ENCODE assay signal across 28 cellular contexts in the genomic region with DNA sequence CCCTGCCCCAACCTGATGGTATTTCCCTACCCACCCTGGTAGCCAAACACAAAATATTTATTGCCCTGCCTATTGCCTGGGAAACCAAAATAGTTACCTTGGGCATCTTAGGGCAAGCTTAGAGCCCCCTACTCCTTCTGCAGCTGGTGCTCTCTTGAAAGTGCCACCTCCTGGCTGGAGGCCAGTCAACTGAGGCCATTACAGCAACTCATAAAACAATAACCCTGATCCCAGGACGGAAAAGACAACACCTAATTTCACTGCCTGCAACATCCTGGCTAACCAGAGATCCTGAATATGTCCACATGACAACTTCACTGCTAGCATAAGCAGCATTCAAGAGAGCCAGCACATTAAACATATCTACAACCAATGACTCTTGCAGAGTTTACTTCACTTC.
"Had no signal": no experiment of that assay in that cellular context is flagged by ENCODE, and none has a peak within 500 bp of the region (broad histone marks: within the 10 kb centered on the region; RNA-seq: fewer than 3 reads in every experiment).

No MANE protein-coding gene starts in this region.

- H3K27me3 Mint-ChIP-seq: naive thymus-derived CD4-positive, alpha-beta T cell; natural killer cell treated with Interleukin-12 subunit alpha and Interleukin-12 subunit beta and Interleukin-15 and Interleukin-18, amount 100 ng/mL, for 72 hours; stimulated activated naive B cell treated with anti-CD40 and anti-IgM and Interleukin-4, amounts not matched to agents 10 μg/mL and 1 μg/mL and 100 μg/mL, for 72 hours; stimulated activated naive CD8-positive, alpha-beta T cell treated with anti-CD3 and anti-CD28 coated beads, Interleukin-15, Interleukin-2, amounts not matched to agents 100 ng/mL and 50 ng/mL, for 24 hours; type B pancreatic cell had no signal

- H3K4me1 ChIP-seq: left ventricle myocardium inferior, prostate gland, suprapubic skin, tibial artery, uterus had no signal

- H3K27me3 ChIP-seq: pancreas, suprapubic skin, tibial artery, uterus had no signal

- ATAC-seq: left cardiac atrium; naive thymus-derived CD4-positive, alpha-beta T cell; natural killer cell treated with Interleukin-12 subunit alpha and Interleukin-12 subunit beta and Interleukin-15 and Interleukin-18, amount 100 ng/mL, for 72 hours; pancreas; right cardiac atrium; sciatic nerve; stimulated activated naive B cell treated with anti-CD40 and anti-IgM and Interleukin-4, amounts not matched to agents 10 μg/mL and 1 μg/mL and 100 μg/mL, for 72 hours had no signal

- H3K36me3 ChIP-seq: prostate gland, uterus had no signal

- H3K27ac ChIP-seq: left ventricle myocardium inferior, pancreas, prostate gland, skin epidermis, suprapubic skin, thoracic aorta, tibial artery, uterus had no signal

- H3K4me3 ChIP-seq: left ventricle myocardium inferior, lung, pancreas, prostate gland, skin epidermis, suprapubic skin, thoracic aorta, tibial artery, uterus had no signal

- H3K27ac Mint-ChIP-seq: mesothelial cell of epicardium; naive thymus-derived CD4-positive, alpha-beta T cell; natural killer cell treated with Interleukin-12 subunit alpha and Interleukin-12 subunit beta and Interleukin-15 and Interleukin-18, amount 100 ng/mL, for 72 hours; stimulated activated naive B cell treated with anti-CD40 and anti-IgM and Interleukin-4, amounts not matched to agents 10 μg/mL and 1 μg/mL and 100 μg/mL, for 72 hours; stimulated activated naive CD8-positive, alpha-beta T cell treated with anti-CD3 and anti-CD28 coated beads, Interleukin-15, Interleukin-2, amounts not matched to agents 100 ng/mL and 50 ng/mL, for 24 hours; type B pancreatic cell had no signal

- H3K9me3 ChIP-seq: prostate gland had no signal

- DNase-seq: hypothalamus; kidney glomerular epithelial cell; left cardiac atrium; left ventricle myocardium inferior; mesendoderm; naive thymus-derived CD4-positive, alpha-beta T cell; nucleus accumbens; pancreas; posterior cingulate gyrus; retina; right cardiac atrium; stimulated activated CD4-positive, alpha-beta T cell treated with anti-CD3 and anti-CD28 coated beads, Interleukin-12 subunit alpha, Interleukin-12 subunit beta, amount 100 ng/mL, for 4 hours; stimulated activated CD4-positive, alpha-beta T cell treated with anti-CD3 and anti-CD28 coated beads, Interleukin-15, amount 100 ng/mL, for 24 hours; stimulated activated CD4-positive, alpha-beta T cell treated with anti-CD3 and anti-CD28 coated beads, Interleukin-2, amount 100 ng/mL, for 24 hours; stimulated activated CD4-positive, alpha-beta T cell treated with anti-CD3 and anti-CD28 coated beads, Interleukin-4, amount 100 ng/mL, for 1 hour; stimulated activated naive B cell treated with anti-CD40 and anti-IgM and Interleukin-4, amounts not matched to agents 10 μg/mL and 1 μg/mL and 100 μg/mL, for 72 hours; tibial artery; uterus had no signal

- H3K4me3 Mint-ChIP-seq: mesothelial cell of epicardium; naive thymus-derived CD4-positive, alpha-beta T cell; natural killer cell treated with Interleukin-12 subunit alpha and Interleukin-12 subunit beta and Interleukin-15 and Interleukin-18, amount 100 ng/mL, for 72 hours; stimulated activated naive B cell treated with anti-CD40 and anti-IgM and Interleukin-4, amounts not matched to agents 10 μg/mL and 1 μg/mL and 100 μg/mL, for 72 hours; stimulated activated naive CD8-positive, alpha-beta T cell treated with anti-CD3 and anti-CD28 coated beads, Interleukin-15, Interleukin-2, amounts not matched to agents 100 ng/mL and 50 ng/mL, for 24 hours; type B pancreatic cell had no signal
